In the genomic region with DNA sequence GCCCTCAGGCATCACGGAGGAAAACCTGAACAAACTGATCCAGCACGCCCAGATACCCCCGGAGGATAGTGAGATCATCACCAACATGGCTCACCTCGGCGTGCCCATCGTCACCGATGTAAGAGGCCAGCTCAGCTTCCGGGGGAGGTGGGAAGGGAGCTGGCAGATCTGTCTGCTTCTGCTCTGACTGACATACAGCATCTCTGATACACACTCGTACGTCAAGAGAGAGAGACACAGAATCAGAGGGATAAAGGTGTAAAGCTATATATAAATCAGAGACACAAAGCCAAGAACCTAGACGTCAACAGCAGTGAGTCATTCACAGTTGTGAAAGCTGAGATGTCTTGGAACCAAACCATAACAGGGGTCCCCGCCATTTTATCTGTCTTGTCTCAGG, we compare ENCODE assay signal across 1 cellular context.
TF ChIP-seq lines count a peak whose summit lies in the region.

No MANE protein-coding gene starts in this region.

TF ChIP-seq in IMR-90, 13 proteins besides CTCF, POLR2A, EP300 and RAD21 (continued from another document):
- TF ChIP-seq MXI1 (IDR thresholded peaks at IDR 0.05; ENCODE audit: borderline replicate concordance, low read depth, low read length) = no peak
- TF ChIP-seq SMC3 (IDR thresholded peaks at IDR 0.05; ENCODE audit: low read depth, low read length) = no peak
- no peak for TF ChIP-seq ELK1 (IDR thresholded peaks at IDR 0.05; ENCODE audit: borderline replicate concordance, low read depth, low read length)
- TF ChIP-seq CHD1 (IDR thresholded peaks at IDR 0.05; ENCODE audit: low read depth, low read length) = no peak
- no peak for TF ChIP-seq BHLHE40 (IDR thresholded peaks at IDR 0.05; ENCODE audit: low read depth, low read length)
- no peak for TF ChIP-seq FOS (IDR thresholded peaks at IDR 0.05; ENCODE audit: low read depth, low read length)
- no peak for TF ChIP-seq MAZ (IDR thresholded peaks at IDR 0.05; ENCODE audit: borderline replicate concordance, low read depth, low read length)
- TF ChIP-seq CEBPB (IDR thresholded peaks at IDR 0.05; ENCODE audit: low read depth, low read length) = no peak
